Comparison of ENCODE assay signal across 2 cellular contexts in the genomic region with DNA sequence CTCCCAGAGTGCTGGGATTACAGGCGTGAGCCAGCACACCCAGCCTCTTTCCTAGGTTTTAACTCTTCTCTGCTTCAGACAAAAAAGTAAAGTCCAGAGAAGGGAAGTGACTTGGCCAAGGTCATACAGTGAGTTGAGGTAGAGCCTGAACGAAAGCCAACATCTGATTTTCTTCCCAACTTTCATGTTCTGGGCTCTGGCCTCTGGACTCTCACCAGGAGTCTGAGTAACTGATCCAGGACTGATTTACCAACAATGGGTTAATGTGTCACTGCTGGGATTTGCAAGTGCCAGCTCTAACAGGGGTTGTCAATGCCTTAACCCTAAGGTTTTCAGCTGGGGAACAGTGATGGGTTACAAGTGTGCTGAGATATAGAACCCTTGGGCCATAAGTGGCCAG.
TF ChIP-seq lines count a peak whose summit lies in the region.

No MANE protein-coding gene starts in this region.

TF ChIP-seq in H1, 55 proteins besides CTCF, POLR2A, EP300 and RAD21 (continued from another document):
- TF ChIP-seq, protein P1, sequence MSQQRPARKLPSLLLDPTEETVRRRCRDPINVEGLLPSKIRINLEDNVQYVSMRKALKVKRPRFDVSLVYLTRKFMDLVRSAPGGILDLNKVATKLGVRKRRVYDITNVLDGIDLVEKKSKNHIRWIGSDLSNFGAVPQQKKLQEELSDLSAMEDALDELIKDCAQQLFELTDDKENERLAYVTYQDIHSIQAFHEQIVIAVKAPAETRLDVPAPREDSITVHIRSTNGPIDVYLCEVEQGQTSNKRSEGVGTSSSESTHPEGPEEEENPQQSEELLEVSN (IDR thresholded peaks at IDR 0.05) = no peak
- no peak for TF ChIP-seq SP2 (IDR thresholded peaks at IDR 0.05; ENCODE audit: low read length)
- no peak for TF ChIP-seq EGR1 (IDR thresholded peaks at IDR 0.05; ENCODE audit: borderline replicate concordance, low read depth, low read length)
- TF ChIP-seq SUZ12 (IDR thresholded peaks at IDR 0.05; ENCODE audit: low read length) = no peak

TF ChIP-seq in HepG2, 621 proteins besides CTCF, POLR2A, EP300 and RAD21 (continued from another document):
- TF ChIP-seq, protein P2, sequence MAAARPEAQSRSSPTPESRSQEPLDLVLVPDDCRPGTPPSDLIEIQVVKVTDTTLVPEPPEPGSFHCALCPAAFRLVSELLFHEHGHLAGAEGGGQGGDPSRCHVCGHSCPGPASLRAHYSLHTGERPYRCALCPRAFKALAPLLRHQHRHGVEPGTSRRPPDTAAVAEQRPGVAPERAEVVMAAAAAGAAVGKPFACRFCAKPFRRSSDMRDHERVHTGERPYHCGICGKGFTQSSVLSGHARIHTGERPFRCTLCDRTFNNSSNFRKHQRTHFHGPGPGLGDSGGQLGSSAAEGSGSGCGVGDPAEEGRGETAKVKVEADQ (CRISPR knock-in tag; IDR thresholded peaks at IDR 0.05; ENCODE audit: borderline replicate concordance) = no peak
- TF ChIP-seq, protein P3, sequence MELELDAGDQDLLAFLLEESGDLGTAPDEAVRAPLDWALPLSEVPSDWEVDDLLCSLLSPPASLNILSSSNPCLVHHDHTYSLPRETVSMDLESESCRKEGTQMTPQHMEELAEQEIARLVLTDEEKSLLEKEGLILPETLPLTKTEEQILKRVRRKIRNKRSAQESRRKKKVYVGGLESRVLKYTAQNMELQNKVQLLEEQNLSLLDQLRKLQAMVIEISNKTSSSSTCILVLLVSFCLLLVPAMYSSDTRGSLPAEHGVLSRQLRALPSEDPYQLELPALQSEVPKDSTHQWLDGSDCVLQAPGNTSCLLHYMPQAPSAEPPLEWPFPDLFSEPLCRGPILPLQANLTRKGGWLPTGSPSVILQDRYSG (CRISPR knock-in tag; IDR thresholded peaks at IDR 0.05) = no peak
- TF ChIP-seq DR1 (CRISPR knock-in tag; IDR thresholded peaks at IDR 0.05) = no peak
- no peak for TF ChIP-seq NFE2L1 (CRISPR knock-in tag; IDR thresholded peaks at IDR 0.05; ENCODE audit: borderline replicate concordance)
- TF ChIP-seq HNF4A (CRISPR knock-in tag; IDR thresholded peaks at IDR 0.05) = peak; percentile 44
- TF ChIP-seq ZNF841 (CRISPR knock-in tag; IDR thresholded peaks at IDR 0.05; ENCODE audit: borderline replicate concordance) = no peak
- TF ChIP-seq SIN3B (IDR thresholded peaks at IDR 0.05; ENCODE audit: low read length) = no peak
- no peak for TF ChIP-seq BHLHE40 (IDR thresholded peaks at IDR 0.05; ENCODE audit: low read length)
- TF ChIP-seq, protein P4, sequence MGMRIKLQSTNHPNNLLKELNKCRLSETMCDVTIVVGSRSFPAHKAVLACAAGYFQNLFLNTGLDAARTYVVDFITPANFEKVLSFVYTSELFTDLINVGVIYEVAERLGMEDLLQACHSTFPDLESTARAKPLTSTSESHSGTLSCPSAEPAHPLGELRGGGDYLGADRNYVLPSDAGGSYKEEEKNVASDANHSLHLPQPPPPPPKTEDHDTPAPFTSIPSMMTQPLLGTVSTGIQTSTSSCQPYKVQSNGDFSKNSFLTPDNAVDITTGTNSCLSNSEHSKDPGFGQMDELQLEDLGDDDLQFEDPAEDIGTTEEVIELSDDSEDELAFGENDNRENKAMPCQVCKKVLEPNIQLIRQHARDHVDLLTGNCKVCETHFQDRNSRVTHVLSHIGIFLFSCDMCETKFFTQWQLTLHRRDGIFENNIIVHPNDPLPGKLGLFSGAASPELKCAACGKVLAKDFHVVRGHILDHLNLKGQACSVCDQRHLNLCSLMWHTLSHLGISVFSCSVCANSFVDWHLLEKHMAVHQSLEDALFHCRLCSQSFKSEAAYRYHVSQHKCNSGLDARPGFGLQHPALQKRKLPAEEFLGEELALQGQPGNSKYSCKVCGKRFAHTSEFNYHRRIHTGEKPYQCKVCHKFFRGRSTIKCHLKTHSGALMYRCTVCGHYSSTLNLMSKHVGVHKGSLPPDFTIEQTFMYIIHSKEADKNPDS (CRISPR knock-in tag; IDR thresholded peaks at IDR 0.05) = no peak
- TF ChIP-seq SMARCE1 (IDR thresholded peaks at IDR 0.05; ENCODE audit: borderline replicate concordance) = no peak
- TF ChIP-seq HNF4G (IDR thresholded peaks at IDR 0.05; ENCODE audit: borderline replicate concordance, low read depth, low read length) = peak; percentile 26; the same call in 1 of the 2 replicates
- TF ChIP-seq HNF4G (CRISPR knock-in tag; IDR thresholded peaks at IDR 0.05; ENCODE audit: borderline replicate concordance, low read depth) = no peak
- 0 out of 2 replicates have a peak, but pooled peaks have one; percentile 22 for TF ChIP-seq ZMYM2 (CRISPR knock-in tag; IDR thresholded peaks at IDR 0.05)
- TF ChIP-seq WIZ (CRISPR knock-in tag; IDR thresholded peaks at IDR 0.05) = no peak
- TF ChIP-seq, protein P5, sequence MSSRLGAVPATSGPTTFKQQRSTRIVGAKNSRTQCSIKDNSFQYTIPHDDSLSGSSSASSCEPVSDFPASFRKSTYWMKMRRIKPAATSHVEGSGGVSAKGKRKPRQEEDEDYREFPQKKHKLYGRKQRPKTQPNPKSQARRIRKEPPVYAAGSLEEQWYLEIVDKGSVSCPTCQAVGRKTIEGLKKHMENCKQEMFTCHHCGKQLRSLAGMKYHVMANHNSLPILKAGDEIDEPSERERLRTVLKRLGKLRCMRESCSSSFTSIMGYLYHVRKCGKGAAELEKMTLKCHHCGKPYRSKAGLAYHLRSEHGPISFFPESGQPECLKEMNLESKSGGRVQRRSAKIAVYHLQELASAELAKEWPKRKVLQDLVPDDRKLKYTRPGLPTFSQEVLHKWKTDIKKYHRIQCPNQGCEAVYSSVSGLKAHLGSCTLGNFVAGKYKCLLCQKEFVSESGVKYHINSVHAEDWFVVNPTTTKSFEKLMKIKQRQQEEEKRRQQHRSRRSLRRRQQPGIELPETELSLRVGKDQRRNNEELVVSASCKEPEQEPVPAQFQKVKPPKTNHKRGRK (CRISPR knock-in tag; IDR thresholded peaks at IDR 0.05) = no peak
- TF ChIP-seq ZNF253 (CRISPR knock-in tag; IDR thresholded peaks at IDR 0.05; ENCODE audit: borderline replicate concordance) = no peak
- TF ChIP-seq SMARCC2 (IDR thresholded peaks at IDR 0.05) = no peak
- TF ChIP-seq HOXA9 (CRISPR knock-in tag; IDR thresholded peaks at IDR 0.05; ENCODE audit: borderline replicate concordance) = no peak
- TF ChIP-seq, protein P6, sequence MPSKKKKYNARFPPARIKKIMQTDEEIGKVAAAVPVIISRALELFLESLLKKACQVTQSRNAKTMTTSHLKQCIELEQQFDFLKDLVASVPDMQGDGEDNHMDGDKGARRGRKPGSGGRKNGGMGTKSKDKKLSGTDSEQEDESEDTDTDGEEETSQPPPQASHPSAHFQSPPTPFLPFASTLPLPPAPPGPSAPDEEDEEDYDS (CRISPR knock-in tag; IDR thresholded peaks at IDR 0.05) = no peak
- no peak for TF ChIP-seq ZNF33A (CRISPR knock-in tag; IDR thresholded peaks at IDR 0.05; ENCODE audit: borderline replicate concordance)
- TF ChIP-seq CHD2 (IDR thresholded peaks at IDR 0.05; ENCODE audit: low read depth, low read length) = no peak
- TF ChIP-seq RCOR2 (CRISPR knock-in tag; IDR thresholded peaks at IDR 0.05) = peak; percentile 35; the same call in 1 of the 2 replicates
- no peak for TF ChIP-seq ZNF296 (CRISPR knock-in tag; conservative IDR thresholded peaks at IDR 0.05)
- TF ChIP-seq ZNF3 (CRISPR knock-in tag; IDR thresholded peaks at IDR 0.05) = no peak
- TF ChIP-seq, protein P7, sequence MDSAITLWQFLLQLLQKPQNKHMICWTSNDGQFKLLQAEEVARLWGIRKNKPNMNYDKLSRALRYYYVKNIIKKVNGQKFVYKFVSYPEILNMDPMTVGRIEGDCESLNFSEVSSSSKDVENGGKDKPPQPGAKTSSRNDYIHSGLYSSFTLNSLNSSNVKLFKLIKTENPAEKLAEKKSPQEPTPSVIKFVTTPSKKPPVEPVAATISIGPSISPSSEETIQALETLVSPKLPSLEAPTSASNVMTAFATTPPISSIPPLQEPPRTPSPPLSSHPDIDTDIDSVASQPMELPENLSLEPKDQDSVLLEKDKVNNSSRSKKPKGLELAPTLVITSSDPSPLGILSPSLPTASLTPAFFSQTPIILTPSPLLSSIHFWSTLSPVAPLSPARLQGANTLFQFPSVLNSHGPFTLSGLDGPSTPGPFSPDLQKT (CRISPR knock-in tag; IDR thresholded peaks at IDR 0.05; ENCODE audit: borderline replicate concordance) = no peak
- TF ChIP-seq ZNF547 (CRISPR knock-in tag; IDR thresholded peaks at IDR 0.05) = no peak
- TF ChIP-seq, protein P8, sequence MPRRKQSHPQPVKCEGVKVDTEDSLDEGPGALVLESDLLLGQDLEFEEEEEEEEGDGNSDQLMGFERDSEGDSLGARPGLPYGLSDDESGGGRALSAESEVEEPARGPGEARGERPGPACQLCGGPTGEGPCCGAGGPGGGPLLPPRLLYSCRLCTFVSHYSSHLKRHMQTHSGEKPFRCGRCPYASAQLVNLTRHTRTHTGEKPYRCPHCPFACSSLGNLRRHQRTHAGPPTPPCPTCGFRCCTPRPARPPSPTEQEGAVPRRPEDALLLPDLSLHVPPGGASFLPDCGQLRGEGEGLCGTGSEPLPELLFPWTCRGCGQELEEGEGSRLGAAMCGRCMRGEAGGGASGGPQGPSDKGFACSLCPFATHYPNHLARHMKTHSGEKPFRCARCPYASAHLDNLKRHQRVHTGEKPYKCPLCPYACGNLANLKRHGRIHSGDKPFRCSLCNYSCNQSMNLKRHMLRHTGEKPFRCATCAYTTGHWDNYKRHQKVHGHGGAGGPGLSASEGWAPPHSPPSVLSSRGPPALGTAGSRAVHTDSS (CRISPR knock-in tag; conservative IDR thresholded peaks at IDR 0.05) = no peak
- no peak for TF ChIP-seq KLF15 (CRISPR knock-in tag; IDR thresholded peaks at IDR 0.05; ENCODE audit: borderline replicate concordance)
- no peak for TF ChIP-seq KDM6A (CRISPR knock-in tag; IDR thresholded peaks at IDR 0.05; ENCODE audit: low read depth)
- no peak for TF ChIP-seq ZNF180 (CRISPR knock-in tag; IDR thresholded peaks at IDR 0.05; ENCODE audit: borderline replicate concordance, low read depth)
- TF ChIP-seq, protein P9, sequence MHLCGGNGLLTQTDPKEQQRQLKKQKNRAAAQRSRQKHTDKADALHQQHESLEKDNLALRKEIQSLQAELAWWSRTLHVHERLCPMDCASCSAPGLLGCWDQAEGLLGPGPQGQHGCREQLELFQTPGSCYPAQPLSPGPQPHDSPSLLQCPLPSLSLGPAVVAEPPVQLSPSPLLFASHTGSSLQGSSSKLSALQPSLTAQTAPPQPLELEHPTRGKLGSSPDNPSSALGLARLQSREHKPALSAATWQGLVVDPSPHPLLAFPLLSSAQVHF (CRISPR knock-in tag; IDR thresholded peaks at IDR 0.05) = no peak
- TF ChIP-seq, protein P10, sequence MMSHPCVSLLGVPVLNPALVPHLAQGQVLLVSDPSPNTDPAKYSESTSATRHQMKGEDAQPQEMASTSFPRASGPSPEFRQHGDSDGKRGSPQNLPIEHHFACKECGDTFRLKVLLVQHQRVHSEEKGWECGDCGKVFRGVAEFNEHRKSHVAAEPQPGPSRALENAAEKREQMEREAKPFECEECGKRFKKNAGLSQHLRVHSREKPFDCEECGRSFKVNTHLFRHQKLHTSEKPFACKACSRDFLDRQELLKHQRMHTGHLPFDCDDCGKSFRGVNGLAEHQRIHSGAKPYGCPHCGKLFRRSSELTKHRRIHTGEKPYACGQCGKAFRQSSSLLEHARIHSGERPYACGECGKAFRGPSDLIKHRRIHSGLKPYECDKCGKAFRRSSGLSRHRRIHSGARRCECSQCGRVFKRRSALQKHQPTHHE (CRISPR knock-in tag; IDR thresholded peaks at IDR 0.05; ENCODE audit: borderline replicate concordance) = no peak
- no peak for TF ChIP-seq DNMT3B (CRISPR knock-in tag; conservative IDR thresholded peaks at IDR 0.05)
- TF ChIP-seq ZNF891 (CRISPR knock-in tag; IDR thresholded peaks at IDR 0.05) = no peak
- no peak for TF ChIP-seq ZNF614 (CRISPR knock-in tag; IDR thresholded peaks at IDR 0.05; ENCODE audit: borderline replicate concordance)
- TF ChIP-seq ZNF558 (CRISPR knock-in tag; IDR thresholded peaks at IDR 0.05; ENCODE audit: borderline replicate concordance) = no peak
- no peak for TF ChIP-seq ZNF567 (CRISPR knock-in tag; IDR thresholded peaks at IDR 0.05; ENCODE audit: borderline replicate concordance)
- TF ChIP-seq, protein P11, sequence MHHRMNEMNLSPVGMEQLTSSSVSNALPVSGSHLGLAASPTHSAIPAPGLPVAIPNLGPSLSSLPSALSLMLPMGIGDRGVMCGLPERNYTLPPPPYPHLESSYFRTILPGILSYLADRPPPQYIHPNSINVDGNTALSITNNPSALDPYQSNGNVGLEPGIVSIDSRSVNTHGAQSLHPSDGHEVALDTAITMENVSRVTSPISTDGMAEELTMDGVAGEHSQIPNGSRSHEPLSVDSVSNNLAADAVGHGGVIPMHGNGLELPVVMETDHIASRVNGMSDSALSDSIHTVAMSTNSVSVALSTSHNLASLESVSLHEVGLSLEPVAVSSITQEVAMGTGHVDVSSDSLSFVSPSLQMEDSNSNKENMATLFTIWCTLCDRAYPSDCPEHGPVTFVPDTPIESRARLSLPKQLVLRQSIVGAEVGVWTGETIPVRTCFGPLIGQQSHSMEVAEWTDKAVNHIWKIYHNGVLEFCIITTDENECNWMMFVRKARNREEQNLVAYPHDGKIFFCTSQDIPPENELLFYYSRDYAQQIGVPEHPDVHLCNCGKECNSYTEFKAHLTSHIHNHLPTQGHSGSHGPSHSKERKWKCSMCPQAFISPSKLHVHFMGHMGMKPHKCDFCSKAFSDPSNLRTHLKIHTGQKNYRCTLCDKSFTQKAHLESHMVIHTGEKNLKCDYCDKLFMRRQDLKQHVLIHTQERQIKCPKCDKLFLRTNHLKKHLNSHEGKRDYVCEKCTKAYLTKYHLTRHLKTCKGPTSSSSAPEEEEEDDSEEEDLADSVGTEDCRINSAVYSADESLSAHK (CRISPR knock-in tag; IDR thresholded peaks at IDR 0.05; ENCODE audit: borderline replicate concordance) = no peak
- TF ChIP-seq, protein P12, sequence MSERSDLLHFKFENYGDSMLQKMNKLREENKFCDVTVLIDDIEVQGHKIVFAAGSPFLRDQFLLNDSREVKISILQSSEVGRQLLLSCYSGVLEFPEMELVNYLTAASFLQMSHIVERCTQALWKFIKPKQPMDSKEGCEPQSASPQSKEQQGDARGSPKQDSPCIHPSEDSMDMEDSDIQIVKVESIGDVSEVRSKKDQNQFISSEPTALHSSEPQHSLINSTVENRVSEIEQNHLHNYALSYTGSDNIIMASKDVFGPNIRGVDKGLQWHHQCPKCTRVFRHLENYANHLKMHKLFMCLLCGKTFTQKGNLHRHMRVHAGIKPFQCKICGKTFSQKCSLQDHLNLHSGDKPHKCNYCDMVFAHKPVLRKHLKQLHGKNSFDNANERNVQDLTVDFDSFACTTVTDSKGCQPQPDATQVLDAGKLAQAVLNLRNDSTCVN (CRISPR knock-in tag; IDR thresholded peaks at IDR 0.05; ENCODE audit: borderline replicate concordance) = no peak
- no peak for TF ChIP-seq MAZ (IDR thresholded peaks at IDR 0.05; ENCODE audit: borderline replicate concordance, low read depth, low read length)
- no peak for TF ChIP-seq MAZ (CRISPR knock-in tag; IDR thresholded peaks at IDR 0.05; ENCODE audit: low read depth)
- TF ChIP-seq DNMT1 (CRISPR knock-in tag; IDR thresholded peaks at IDR 0.05) = no peak
